11 cellular contexts compared by ENCODE assay signal in genomic region chr12:121026274-121027045, GRCh38. TPM values are rescaled to one million over a fixed set of nuclear protein-coding genes. Genes with fewer than 3 reads are reported as not detected.
DNase-seq lines count a peak whose midpoint lies in the region; ATAC-seq, FAIRE-seq and TF ChIP-seq lines count a peak whose summit lies in the region.
"Had no signal": no experiment of that assay in that cellular context is flagged by ENCODE, and none has a peak within 500 bp of the region (broad histone marks: within the 10 kb centered on the region; RNA-seq: fewer than 3 reads in every experiment).

No MANE protein-coding gene starts in this region.

- no peaks in the 10 kb centered on the region; the same call in 1 of the 2 replicates for H3K27me3 Mint-ChIP-seq in WTC11 (ENCODE audit: low read depth)

- no peak for FAIRE-seq in GM19239 (lab: Jason Lieb, UNC)

- H3K9me3 ChIP-seq in BE2C = no peaks in the 10 kb centered on the region
- H3K9me3 ChIP-seq in lower lobe of right lung = no peaks in the 10 kb centered on the region
- no peaks in the 10 kb centered on the region for H3K9me3 ChIP-seq in esophagus squamous epithelium
- H3K9me3 ChIP-seq: upper lobe of left lung had no signal

- H3K4me1 ChIP-seq in BE2C (no peaks in the 10 kb centered on the region; the same call in 1 of the 2 replicates), lower lobe of right lung (no peaks in the 10 kb centered on the region), esophagus squamous epithelium (no peaks in the 10 kb centered on the region)
- H3K4me1 ChIP-seq: upper lobe of left lung had no signal

- H3K4me3 Mint-ChIP-seq in WTC11 = no peak overlapping the region

- no peaks in the 10 kb centered on the region for H3K36me3 Mint-ChIP-seq in WTC11

- H3K27ac ChIP-seq in lower lobe of right lung = no peak overlapping the region
- H3K27ac ChIP-seq in esophagus squamous epithelium = peak overlapping the region in 1 of 4 donors; percentile 13
- H3K27ac ChIP-seq: upper lobe of left lung had no signal

- H3K4me3 ChIP-seq in BE2C (ENCODE audit: low read depth, low read length) (no peak overlapping the region), lower lobe of right lung (no peak overlapping the region), esophagus squamous epithelium (no peak overlapping the region)
- H3K4me3 ChIP-seq: upper lobe of left lung had no signal

- WGBS in esophagus squamous epithelium, 2 donors = 78 to 88% methylated on average over 10 of the region's 10 CpGs

- TF ChIP-seq CTCF in BE2C (IDR thresholded peaks at IDR 0.05; ENCODE audit: low read depth, low read length) (peak; percentile 36), WTC11 (IDR thresholded peaks at IDR 0.05) (no peak), lower lobe of right lung (IDR thresholded peaks at IDR 0.05) (no peak), esophagus squamous epithelium (IDR thresholded peaks at IDR 0.05) (peak in 1 of 6 experiments; percentile 23)

- peaks cover 11% of the 10 kb centered on the region for H3K4me1 Mint-ChIP-seq in WTC11

- ATAC-seq in WTC11 = peak; percentile 84
- no peak for ATAC-seq in lower lobe of right lung

- DNase-seq in BE2C (no peak), HEK293T (ENCODE audit: extremely low spot score) (peak; percentile 37), WTC11 (ENCODE audit: low spot score) (no peak), lower lobe of right lung (peak; percentile 39), esophagus squamous epithelium (lab: John Stamatoyannopoulos, UW) (no peak), NCI-H2171 (lab: John Stamatoyannopoulos, UW) (no peak), GM19239 (ENCODE audit: insufficient read length, low spot score) (no peak)
- DNase-seq in stimulated activated CD4-positive, alpha-beta T cell treated with anti-CD3 and anti-CD28 coated beads, Interleukin-15, amount 100 ng/mL, for 24 hours = no peak
- DNase-seq: activated T-cell treated with anti-CD3 and anti-CD28 coated beads for 4 hours, NCI-H187 had no signal

- H3K27ac Mint-ChIP-seq in WTC11 = no peak overlapping the region

- intact Hi-C loops in lower lobe of right lung (cut with DNase I) = no loop called here
- intact Hi-C loops in esophagus squamous epithelium (cut with DNase I) = no loop called here

- no peak for TF ChIP-seq POLR2A in esophagus squamous epithelium (IDR thresholded peaks at IDR 0.05)

- CTCF ChIA-PET in HEK293T (lab: Yijun Ruan, JAX) = interaction anchor here (0.6 to 0.7 kb wide), 4 partner anchors 22 to 798 kb away, joined by 3 to 5 read pairs (median 4); no protein-coding TSS in a partner anchor
- CTCF ChIA-PET in WTC11 (lab: Charles Lee) = interaction anchor here (0.8 to 2.7 kb wide), 4 partner anchors 10 to 34 kb away, joined by 3 to 9 read pairs (median 4); no protein-coding TSS in a partner anchor

- no peaks in the 10 kb centered on the region for H3K9me3 Mint-ChIP-seq in WTC11

- POLR2A ChIA-PET in HEK293T (lab: Yijun Ruan, JAX) (no interaction called here), WTC11 (lab: Charles Lee) (no interaction called here)

- H3K27me3 ChIP-seq in BE2C (no peaks in the 10 kb centered on the region), lower lobe of right lung (ENCODE audit: low read depth) (no peaks in the 10 kb centered on the region), esophagus squamous epithelium (no peaks in the 10 kb centered on the region)
- H3K27me3 ChIP-seq: upper lobe of left lung had no signal

- H3K36me3 ChIP-seq in BE2C (no peaks in the 10 kb centered on the region), lower lobe of right lung (peaks cover 6% of the 10 kb centered on the region), esophagus squamous epithelium (no peaks in the 10 kb centered on the region)
- H3K36me3 ChIP-seq: upper lobe of left lung had no signal

TF ChIP-seq in HEK293T, 16 proteins besides CTCF, POLR2A, EP300 and RAD21:
- no peak for TF ChIP-seq FOXK2 (IDR thresholded peaks at IDR 0.05)
- TF ChIP-seq TARDBP (IDR thresholded peaks at IDR 0.05) = no peak
- TF ChIP-seq SUZ12 (IDR thresholded peaks at IDR 0.05) = no peak
- no peak for TF ChIP-seq FOXA1 (IDR thresholded peaks at IDR 0.05)
- no peak for TF ChIP-seq BHLHE40 (IDR thresholded peaks at IDR 0.05; ENCODE audit: borderline replicate concordance)
- no peak for TF ChIP-seq ARNT (IDR thresholded peaks at IDR 0.05)
- no peak for TF ChIP-seq LEF1 (IDR thresholded peaks at IDR 0.05; ENCODE audit: borderline replicate concordance)
- no peak for TF ChIP-seq HDGF (IDR thresholded peaks at IDR 0.05; ENCODE audit: borderline replicate concordance)
- TF ChIP-seq CTBP1 (IDR thresholded peaks at IDR 0.05; ENCODE audit: borderline replicate concordance) = no peak
- no peak for TF ChIP-seq ZNF384 (IDR thresholded peaks at IDR 0.05)
- no peak for TF ChIP-seq SP1 (IDR thresholded peaks at IDR 0.05)
- no peak for TF ChIP-seq L3MBTL2 (conservative IDR thresholded peaks at IDR 0.05)
- TF ChIP-seq FOXM1 (IDR thresholded peaks at IDR 0.05; ENCODE audit: borderline replicate concordance) = no peak
- TF ChIP-seq ELF4 (IDR thresholded peaks at IDR 0.05) = no peak
- no peak for TF ChIP-seq NFRKB (IDR thresholded peaks at IDR 0.05)
- TF ChIP-seq PKNOX1 (IDR thresholded peaks at IDR 0.05) = no peak

TF ChIP-seq in WTC11, 78 proteins besides CTCF, POLR2A, EP300 and RAD21 (continues in another document):
- TF ChIP-seq HMGA2 (CRISPR knock-in tag; IDR thresholded peaks at IDR 0.05) (no peak), RORB (CRISPR knock-in tag; IDR thresholded peaks at IDR 0.05) (no peak), NR1H2 (CRISPR knock-in tag; IDR thresholded peaks at IDR 0.05) (no peak), ZNF232 (CRISPR knock-in tag; IDR thresholded peaks at IDR 0.05) (no peak), CREM (CRISPR knock-in tag; IDR thresholded peaks at IDR 0.05) (no peak), CDX4 (CRISPR knock-in tag; IDR thresholded peaks at IDR 0.05; ENCODE audit: borderline replicate concordance) (no peak), TP53 (CRISPR knock-in tag; IDR thresholded peaks at IDR 0.05) (no peak), ZNF416 (CRISPR knock-in tag; IDR thresholded peaks at IDR 0.05) (no peak), ATF6 (CRISPR knock-in tag; IDR thresholded peaks at IDR 0.05) (no peak), MAX (CRISPR knock-in tag; IDR thresholded peaks at IDR 0.05) (no peak), IRF1 (CRISPR knock-in tag; IDR thresholded peaks at IDR 0.05) (no peak), ATF3 (CRISPR knock-in tag; conservative IDR thresholded peaks at IDR 0.05) (no peak), FOXP1 (CRISPR knock-in tag; IDR thresholded peaks at IDR 0.05; ENCODE audit: borderline replicate concordance) (no peak), ATF1 (CRISPR knock-in tag; IDR thresholded peaks at IDR 0.05) (no peak), TCF7 (CRISPR knock-in tag; IDR thresholded peaks at IDR 0.05; ENCODE audit: low read depth) (no peak), ETV6 (CRISPR knock-in tag; IDR thresholded peaks at IDR 0.05) (no peak)

RNA-seq across cellular contexts. Expression of gene C12orf43, which starts 10.2 kb away (rescaled TPM):
- polyA plus RNA-seq in BE2C (2012; ENCODE audit: insufficient read depth, insufficient read length, low read depth) = 31.0 TPM
- 19.1 to 20.7 TPM (median 19.2 TPM) in 3 replicates for total RNA-seq in WTC11 (2021)
- total RNA-seq in lower lobe of right lung = 12.3 TPM
- total RNA-seq in esophagus squamous epithelium = 10 to 100 TPM in 1 of 4 donors, 1 to 10 TPM in 3; 7.8 to 15.6 (median 8.6) TPM

RNA-seq across cellular contexts. Expression of gene OASL, which starts 12.6 kb away (rescaled TPM):
- not detected for polyA plus RNA-seq in BE2C (2012; ENCODE audit: insufficient read depth, insufficient read length, low read depth)
- 0.28 TPM in 1 of 3 replicates, not detected in the others for total RNA-seq in WTC11 (2021)
- total RNA-seq in lower lobe of right lung = 21.1 TPM
- 1 to 10 TPM; 2.4 to 9.7 (median 6.6) TPM for total RNA-seq in esophagus squamous epithelium

RNA-seq across cellular contexts. Expression of gene HNF1A, which starts 48.1 kb away (rescaled TPM):
- polyA plus RNA-seq in BE2C (2012; ENCODE audit: insufficient read depth, insufficient read length, low read depth) = not detected
- total RNA-seq in WTC11 (2021) = not detected in 3 replicates
- 0.24 TPM for total RNA-seq in lower lobe of right lung
- total RNA-seq in esophagus squamous epithelium = not detected

Comparison
In these comparisons a context has a peak if more than half of its experiments do, and no peak if none do; other contexts are left out.
1. DNase-seq: peak in HEK293T (single experiment) and lower lobe of right lung (single experiment); none in BE2C (single experiment), WTC11 (single experiment), esophagus squamous epithelium (single experiment), NCI-H2171 (single experiment), GM19239 (single experiment) and stimulated activated CD4-positive, alpha-beta T cell treated with anti-CD3 and anti-CD28 coated beads, Interleukin-15, amount 100 ng/mL, for 24 hours (single experiment).